25 cellular contexts compared by ENCODE assay signal in genomic region chr17:69605571-69605970, GRCh38.
"Had no signal": no experiment of that assay in that cellular context is flagged by ENCODE, and none has a peak within 500 bp of the region (broad histone marks: within the 10 kb centered on the region; RNA-seq: fewer than 3 reads in every experiment).

No MANE protein-coding gene starts in this region.

- DNase-seq: activated CD4-positive, alpha-beta memory T cell treated with anti-CD3 and anti-CD28 coated beads, Interleukin-2, amount 10 ng/mL, durations not matched to agents 7 days and 5 days; activated CD4-positive, alpha-beta T cell treated with anti-CD3 and anti-CD28 coated beads, Interleukin-2, amount 10 ng/mL, durations not matched to agents 24 days and 14 days; activated naive CD4-positive, alpha-beta T cell; adrenal gland; central memory CD4-positive, alpha-beta T cell; effector memory CD4-positive, alpha-beta T cell; head of caudate nucleus; islet precursor cell; left cardiac atrium; nucleus accumbens; retina; sigmoid colon; stimulated activated CD4-positive, alpha-beta T cell treated with anti-CD3 and anti-CD28 coated beads, Interleukin-15, amount 100 ng/mL, for 24 hours; stimulated activated CD4-positive, alpha-beta T cell treated with anti-CD3 and anti-CD28 coated beads, Interleukin-2, amount 100 ng/mL, for 48 hours; stimulated activated naive CD4-positive, alpha-beta T cell; upper lobe of left lung had no signal

- H3K27ac Mint-ChIP-seq: activated CD4-positive, alpha-beta memory T cell treated with anti-CD3 and anti-CD28 coated beads, Interleukin-2, amount 10 ng/mL, durations not matched to agents 7 days and 5 days; activated CD4-positive, alpha-beta T cell treated with anti-CD3 and anti-CD28 coated beads, Interleukin-2, amount 10 ng/mL, durations not matched to agents 24 days and 14 days; activated naive CD8-positive, alpha-beta T cell; activated T-helper 17 cell treated with anti-CD3 and anti-CD28 coated beads, Interleukin-2, amount 50 U/mL, for 72 hours; memory B cell; nephron had no signal

- ATAC-seq: activated T-helper 17 cell treated with anti-CD3 and anti-CD28 coated beads, Interleukin-2, amount 50 U/mL, for 72 hours; esophagus mucosa; gastroesophageal sphincter; left cardiac atrium had no signal

- H3K27ac ChIP-seq: adrenal gland, ascending aorta, gastroesophageal sphincter, sigmoid colon, thoracic aorta, upper lobe of left lung had no signal

- H3K9me3 Mint-ChIP-seq: activated CD4-positive, alpha-beta memory T cell treated with anti-CD3 and anti-CD28 coated beads, Interleukin-2, amount 10 ng/mL, durations not matched to agents 7 days and 5 days; activated T-helper 17 cell treated with anti-CD3 and anti-CD28 coated beads, Interleukin-2, amount 50 U/mL, for 72 hours; memory B cell; nephron had no signal

- H3K4me3 ChIP-seq: adrenal gland, ascending aorta, gastroesophageal sphincter, sigmoid colon, smooth muscle cell, thoracic aorta, upper lobe of left lung had no signal

- H3K4me2 ChIP-seq: smooth muscle cell had no signal

- H3K9me3 ChIP-seq: adrenal gland, ascending aorta, gastroesophageal sphincter, sigmoid colon, thoracic aorta, upper lobe of left lung had no signal

- H3K4me3 Mint-ChIP-seq: activated CD4-positive, alpha-beta memory T cell treated with anti-CD3 and anti-CD28 coated beads, Interleukin-2, amount 10 ng/mL, durations not matched to agents 7 days and 5 days; activated CD4-positive, alpha-beta T cell treated with anti-CD3 and anti-CD28 coated beads, Interleukin-2, amount 10 ng/mL, durations not matched to agents 24 days and 14 days; activated naive CD8-positive, alpha-beta T cell; activated T-helper 17 cell treated with anti-CD3 and anti-CD28 coated beads, Interleukin-2, amount 50 U/mL, for 72 hours; memory B cell; nephron had no signal

- H3K27me3 ChIP-seq: adrenal gland, ascending aorta, gastroesophageal sphincter, sigmoid colon, upper lobe of left lung had no signal

- H3K36me3 Mint-ChIP-seq: activated naive CD8-positive, alpha-beta T cell; memory B cell had no signal

- H3K27me3 Mint-ChIP-seq: activated CD4-positive, alpha-beta memory T cell treated with anti-CD3 and anti-CD28 coated beads, Interleukin-2, amount 10 ng/mL, durations not matched to agents 7 days and 5 days; activated CD4-positive, alpha-beta T cell treated with anti-CD3 and anti-CD28 coated beads, Interleukin-2, amount 10 ng/mL, durations not matched to agents 24 days and 14 days; activated naive CD8-positive, alpha-beta T cell; activated T-helper 17 cell treated with anti-CD3 and anti-CD28 coated beads, Interleukin-2, amount 50 U/mL, for 72 hours had no signal

- H3K36me3 ChIP-seq: adrenal gland, ascending aorta, gastroesophageal sphincter, sigmoid colon, thoracic aorta, upper lobe of left lung had no signal
